Comparison of ENCODE assay signal across 10 cellular contexts in the genomic region with DNA sequence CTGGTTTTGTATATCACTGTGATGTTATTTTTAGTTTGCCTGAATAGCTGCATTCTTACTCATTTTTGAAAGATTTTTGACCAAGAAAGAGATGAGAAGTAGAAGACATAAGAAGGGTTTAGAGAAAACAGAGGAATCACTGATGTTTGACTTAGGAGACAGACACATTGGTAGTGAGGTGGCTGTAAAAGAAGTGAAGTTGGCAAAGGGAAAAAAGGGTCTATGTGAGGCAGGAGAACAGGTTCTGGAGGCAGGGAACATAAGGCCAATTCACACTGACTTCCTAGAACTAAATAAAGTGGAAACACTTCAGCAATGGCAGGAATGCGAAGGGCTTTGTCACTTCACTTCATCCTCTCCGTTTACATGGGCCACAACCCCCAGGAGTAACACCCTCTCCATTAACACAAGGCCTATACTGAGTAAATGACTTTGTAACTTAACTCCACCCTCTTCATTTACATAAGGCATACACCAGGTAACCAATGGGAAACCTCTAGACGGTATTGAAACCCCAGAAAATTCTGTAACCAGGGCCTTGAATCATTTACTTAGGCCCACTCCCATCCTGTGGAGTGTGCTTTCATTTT. TPM values are rescaled to one million over a fixed set of nuclear protein-coding genes. Genes with fewer than 3 reads are reported as not detected.
DNase-seq lines count a peak whose midpoint lies in the region; ATAC-seq, FAIRE-seq and TF ChIP-seq lines count a peak whose summit lies in the region.
"Had no signal": no experiment of that assay in that cellular context is flagged by ENCODE, and none has a peak within 500 bp of the region (broad histone marks: within the 10 kb centered on the region; RNA-seq: fewer than 3 reads in every experiment).

No MANE protein-coding gene starts in this region.

- no peak overlapping the region for H3K27ac Mint-ChIP-seq in endothelial cell (ENCODE audit: unreplicated experiment)

- no peak for DNase-seq in GM12892 (ENCODE audit: insufficient read length)
- no peak for DNase-seq in GM13976 (ENCODE audit: low spot score)
- DNase-seq in esophagus squamous epithelium (lab: John Stamatoyannopoulos, UW): no peak
- DNase-seq in endothelial cell (ENCODE audit: low spot score): no peak
- DNase-seq in cardiac septum (ENCODE audit: low spot score): no peak
- DNase-seq: NCI-H510A treated with DMSO at 0.1 percent for 48 hours had no signal

- H3K36me3 ChIP-seq in iPS-20b (ENCODE audit: insufficient read depth, low read depth, low read length): peaks cover 85% of the 10 kb centered on the region
- peaks cover 2 to 30% (median 4%) of the 10 kb centered on the region in 3 donors for H3K36me3 ChIP-seq in esophagus squamous epithelium

- H3K9me3 Mint-ChIP-seq in endothelial cell (ENCODE audit: unreplicated experiment): no peaks in the 10 kb centered on the region

- H3K27me3 ChIP-seq in iPS-20b (ENCODE audit: insufficient read depth, low read length) (no peaks in the 10 kb centered on the region), esophagus squamous epithelium (no peaks in the 10 kb centered on the region)

- H3K36me3 Mint-ChIP-seq in endothelial cell (ENCODE audit: low read depth, unreplicated experiment): peaks cover 33% of the 10 kb centered on the region

- WGBS in esophagus squamous epithelium, 2 donors: 74 to 87% methylated on average over 3 of the region's 3 CpGs

- H3K27me3 Mint-ChIP-seq in endothelial cell (ENCODE audit: unreplicated experiment): no peaks in the 10 kb centered on the region

- intact Hi-C loops in esophagus squamous epithelium (cut with DNase I): no loop called here
- intact Hi-C loops in cardiac septum (cut with DNase I): no loop called here

- H3K27ac ChIP-seq in iPS-20b (ENCODE audit: low read length) (peak overlapping the region; percentile 11), esophagus squamous epithelium (no peak overlapping the region)

- H3K9ac ChIP-seq in iPS-20b (ENCODE audit: low read depth, low read length): peak overlapping the region; percentile 40

- peak; percentile 72 for ATAC-seq in GM21390 (IDR thresholded peaks at IDR 0.05; ENCODE audit: unreplicated experiment)
- ATAC-seq in HG03354 (IDR thresholded peaks at IDR 0.05; ENCODE audit: poor library complexity, severe bottlenecking, unreplicated experiment): peak; percentile 82

- TF ChIP-seq POLR2A in GM12892 (IDR thresholded peaks at IDR 0.05; ENCODE audit: low read depth, low read length): no peak
- no peak for TF ChIP-seq POLR2A in esophagus squamous epithelium (IDR thresholded peaks at IDR 0.05)

- FAIRE-seq in GM12892 (lab: Jason Lieb, UNC): peak; percentile 89
- FAIRE-seq: G401.6 had no signal

- H3K4me1 ChIP-seq in iPS-20b (ENCODE audit: insufficient read depth, low read length) (peaks cover 36% of the 10 kb centered on the region; the same call in 1 of the 2 replicates), esophagus squamous epithelium (peaks cover 0 to 14% (median 11%) of the 10 kb centered on the region in 3 donors)

- H3K4me3 Mint-ChIP-seq in endothelial cell (ENCODE audit: unreplicated experiment): no peak overlapping the region

- H3K4me3 ChIP-seq in iPS-20b (ENCODE audit: low read length) (peak overlapping the region; percentile 18; the same call in 1 of the 2 replicates), esophagus squamous epithelium (no peak overlapping the region)

- no peaks in the 10 kb centered on the region for H3K4me1 Mint-ChIP-seq in endothelial cell (ENCODE audit: unreplicated experiment)

- in situ Hi-C loops in GM13976 (cut with MboI; ENCODE audit: low sequenced_read_pairs, unreplicated experiment): no loop called here

- H3K9me3 ChIP-seq in iPS-20b (ENCODE audit: insufficient read depth, low read depth, low read length) (no peaks in the 10 kb centered on the region), esophagus squamous epithelium (no peaks in the 10 kb centered on the region)

- no peak for TF ChIP-seq CTCF in GM13976 (IDR thresholded peaks at IDR 0.05; ENCODE audit: borderline replicate concordance, control extremely low read depth, extremely low read depth, insufficient read depth, missing control alignments)
- TF ChIP-seq CTCF in esophagus squamous epithelium (IDR thresholded peaks at IDR 0.05): no peak
- TF ChIP-seq CTCF in endothelial cell (IDR thresholded peaks at IDR 0.05; ENCODE audit: unreplicated experiment): no peak

RNA-seq across cellular contexts. Expression of a gene that starts 36.6 kb away (rescaled TPM):
- polyA plus RNA-seq in GM12892 (2012; ENCODE audit: missing spikeins): 125 TPM
- total RNA-seq in esophagus squamous epithelium (100 to 1,000 TPM in 2 of 4 donors, 10 to 100 TPM in 2; 38.5 to 167 (median 109) TPM), endothelial cell (ENCODE audit: unreplicated experiment) (162 TPM), cardiac septum (19.3 TPM)
